16 cellular contexts compared by ENCODE assay signal in genomic region chr10:131210181-131210580, GRCh38.
"Had no signal": no experiment of that assay in that cellular context is flagged by ENCODE, and none has a peak within 500 bp of the region (broad histone marks: within the 10 kb centered on the region; RNA-seq: fewer than 3 reads in every experiment).

No MANE protein-coding gene starts in this region.

- H3K4me3 ChIP-seq: body of pancreas, cardiac muscle cell, tibial artery had no signal

- H3K36me3 ChIP-seq: cardiac muscle cell, tibial artery had no signal

- H3K4me1 ChIP-seq: body of pancreas, foreskin keratinocyte, tibial artery had no signal

- H3K9me3 Mint-ChIP-seq: activated naive CD4-positive, alpha-beta T cell treated with anti-CD3 and anti-CD28 coated beads, Interleukin-2, amount 10 ng/mL, durations not matched to agents 7 days and 5 days; dendritic cell treated with granulocyte-macrophage colony-stimulating factor and Interleukin-4, amounts not matched to agents 40 ng/mL and 50 ng/mL, for 4 days; nephron had no signal

- H3K27ac Mint-ChIP-seq: activated CD8-positive, alpha-beta T cell treated with anti-CD3 and anti-CD28 coated beads, Interleukin-2, amount 10 ng/mL, durations not matched to agents 7 days and 5 days; activated naive CD4-positive, alpha-beta T cell treated with anti-CD3 and anti-CD28 coated beads, Interleukin-2, amount 10 ng/mL, durations not matched to agents 7 days and 5 days; dendritic cell treated with granulocyte-macrophage colony-stimulating factor and Interleukin-4, amounts not matched to agents 40 ng/mL and 50 ng/mL, for 4 days; nephron had no signal

- H3K36me3 Mint-ChIP-seq: activated naive CD4-positive, alpha-beta T cell treated with anti-CD3 and anti-CD28 coated beads, Interleukin-2, amount 10 ng/mL, durations not matched to agents 7 days and 5 days had no signal

- DNase-seq: activated CD4-positive, alpha-beta T cell treated with anti-CD3 and anti-CD28 coated beads for 1 hour; activated CD4-positive, alpha-beta T cell treated with anti-CD3 and anti-CD28 coated beads, Interleukin-2, amount 50 U/mL, for 1 hour; activated CD8-positive, alpha-beta T cell treated with anti-CD3 and anti-CD28 coated beads, Interleukin-2, amount 10 ng/mL, durations not matched to agents 7 days and 5 days; activated naive CD4-positive, alpha-beta T cell treated with anti-CD3 and anti-CD28 coated beads, Interleukin-2, amount 10 ng/mL, durations not matched to agents 7 days and 5 days; activated T-cell treated with anti-CD3 and anti-CD28 coated beads, Interleukin-2, amount 50 U/mL, for 48 hours; effector CD8-positive, alpha-beta T cell; foreskin keratinocyte; left ventricle myocardium superior; stimulated activated CD4-positive, alpha-beta T cell treated with anti-CD3 and anti-CD28 coated beads, Interleukin-4, amount 100 ng/mL, for 24 hours; stimulated activated naive CD4-positive, alpha-beta T cell treated with Interleukin-2 at 50 U/mL for 16 hours; T-helper 1 cell had no signal

- H3K27ac ChIP-seq: body of pancreas, cardiac muscle cell, foreskin keratinocyte, tibial artery had no signal

- H3K27me3 ChIP-seq: body of pancreas, cardiac muscle cell, foreskin keratinocyte, tibial artery had no signal

- H3K9me3 ChIP-seq: body of pancreas, tibial artery had no signal

- ATAC-seq: activated CD8-positive, alpha-beta T cell treated with anti-CD3 and anti-CD28 coated beads, Interleukin-2, amount 10 ng/mL, durations not matched to agents 7 days and 5 days; body of pancreas; foreskin keratinocyte; left ventricle myocardium superior had no signal
